11 cellular contexts compared by ENCODE assay signal in the genomic region with DNA sequence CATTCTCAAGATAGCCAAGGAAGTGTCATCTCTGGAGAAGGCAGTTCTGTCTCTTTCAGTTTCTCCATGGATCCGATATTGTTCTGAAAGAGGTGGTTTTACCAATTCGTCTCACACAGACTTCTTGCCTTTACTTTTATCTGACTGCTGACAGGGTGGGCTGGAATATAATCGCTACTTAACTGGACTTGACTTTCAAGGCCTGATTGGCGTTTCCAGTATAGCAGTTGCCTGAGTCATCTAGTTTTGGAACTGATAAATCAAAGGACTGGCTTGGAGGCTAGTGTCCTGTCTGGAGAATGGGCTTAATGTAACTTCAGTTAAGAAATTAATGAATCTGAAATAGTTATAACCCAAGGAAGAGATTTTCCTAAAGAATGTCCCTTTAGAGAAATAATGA. TPM values are rescaled to one million over a fixed set of nuclear protein-coding genes. Genes with fewer than 3 reads are reported as not detected.
A peak's percentile ranks its signal among the peaks of the same experiment; 100 is the strongest.
DNase-seq lines count a peak whose midpoint lies in the region; ATAC-seq and TF ChIP-seq lines count a peak whose summit lies in the region.
"Had no signal": no experiment of that assay in that cellular context is flagged by ENCODE, and none has a peak within 500 bp of the region (broad histone marks: within the 10 kb centered on the region; RNA-seq: fewer than 3 reads in every experiment).

No MANE protein-coding gene starts in this region.

- peaks cover 3 to 6% of the 10 kb centered on the region in 2 donors for H3K4me1 ChIP-seq in esophagus (ENCODE audit: control insufficient read depth in 2 of 2, insufficient read depth in 2 of 2, low read length in 1 of 2)
- peaks cover under 1 to 76% (median 22%) of the 10 kb centered on the region in 5 donors for H3K4me1 ChIP-seq in subcutaneous abdominal adipose tissue (ENCODE audit: control insufficient read depth in 5 of 5, insufficient read depth in 5 of 5, low read length in 5 of 5)

- H3K27ac Mint-ChIP-seq in T-helper 17 cell (peak overlapping the region; percentile 100), chondrocyte (ENCODE audit: unreplicated experiment) (no peak overlapping the region)

- H3K9me3 ChIP-seq in T-helper 17 cell (ENCODE audit: control insufficient read depth, low read length, poor library complexity, severe bottlenecking): no peaks in the 10 kb centered on the region
- no peaks in the 10 kb centered on the region for H3K9me3 ChIP-seq in esophagus (ENCODE audit: control insufficient read depth in 2 of 2, insufficient read depth in 1 of 2, low read depth in 1 of 2, low read length in 1 of 2)
- H3K9me3 ChIP-seq in subcutaneous abdominal adipose tissue (ENCODE audit: control insufficient read depth in 5 of 5, low read length in 5 of 5): no peaks in the 10 kb centered on the region

- H3K27me3 ChIP-seq in esophagus (ENCODE audit: control insufficient read depth in 1 of 2, insufficient read depth in 2 of 2, low read length in 2 of 2): no peaks in the 10 kb centered on the region
- H3K27me3 ChIP-seq in subcutaneous abdominal adipose tissue (ENCODE audit: control insufficient read depth in 5 of 5, insufficient read depth in 4 of 5, low read length in 5 of 5): no peaks in the 10 kb centered on the region

- no peak overlapping the region for H3K9ac ChIP-seq in subcutaneous abdominal adipose tissue (ENCODE audit: low read length in 5 of 5)
- H3K9ac ChIP-seq: KMS-11 had no signal

- H3K27me3 Mint-ChIP-seq in activated T-cell treated with anti-CD3 and anti-CD28 coated beads, Interleukin-2, amount 50 U/mL, for 4 hours (ENCODE audit: low read depth): no peaks in the 10 kb centered on the region
- H3K27me3 Mint-ChIP-seq in T-helper 17 cell (no peaks in the 10 kb centered on the region), chondrocyte (ENCODE audit: low read depth) (no peaks in the 10 kb centered on the region)

- H3K4me3 ChIP-seq in esophagus (ENCODE audit: low read depth in 1 of 2, low read length in 2 of 2) (no peak overlapping the region), subcutaneous abdominal adipose tissue (ENCODE audit: low read depth in 1 of 5, low read length in 5 of 5) (no peak overlapping the region)

- peak overlapping the region; percentile 76 for H3K4me3 Mint-ChIP-seq in activated T-cell treated with anti-CD3 and anti-CD28 coated beads, Interleukin-2, amount 50 U/mL, for 4 hours
- H3K4me3 Mint-ChIP-seq in T-helper 17 cell (peak overlapping the region; percentile 72), chondrocyte (ENCODE audit: unreplicated experiment) (no peak overlapping the region)

- no peaks in the 10 kb centered on the region for H3K36me3 ChIP-seq in esophagus (ENCODE audit: control insufficient read depth in 2 of 2, insufficient read depth in 2 of 2, low read length in 1 of 2)
- H3K36me3 ChIP-seq in subcutaneous abdominal adipose tissue (ENCODE audit: control insufficient read depth in 5 of 5, insufficient read depth in 5 of 5, low read length in 5 of 5): no peaks in the 10 kb centered on the region

- peaks cover 24% of the 10 kb centered on the region for H3K36me3 Mint-ChIP-seq in activated T-cell treated with anti-CD3 and anti-CD28 coated beads, Interleukin-2, amount 50 U/mL, for 4 hours (ENCODE audit: insufficient read depth)
- H3K36me3 Mint-ChIP-seq in T-helper 17 cell (ENCODE audit: low read depth) (peaks cover 7% of the 10 kb centered on the region), chondrocyte (ENCODE audit: low read depth) (no peaks in the 10 kb centered on the region)

- H3K27ac ChIP-seq in esophagus (ENCODE audit: low read depth in 2 of 2, low read length in 1 of 2) (peak overlapping the region; percentile 24 to 56), subcutaneous abdominal adipose tissue (ENCODE audit: low read depth, low read length) (peak overlapping the region; percentile 67)
- H3K27ac ChIP-seq: KMS-11 had no signal

- H3K4me1 Mint-ChIP-seq in activated T-cell treated with anti-CD3 and anti-CD28 coated beads, Interleukin-2, amount 50 U/mL, for 4 hours (ENCODE audit: low read depth): peaks cover 96% of the 10 kb centered on the region
- H3K4me1 Mint-ChIP-seq in T-helper 17 cell (peaks cover 79% of the 10 kb centered on the region), chondrocyte (ENCODE audit: low read depth) (peaks cover 5% of the 10 kb centered on the region)

- DNase-seq in activated T-cell treated with anti-CD3 and anti-CD28 coated beads, Interleukin-2, amount 50 U/mL, for 4 hours: no peak
- no peak for DNase-seq in activated T-cell treated with anti-CD3 and anti-CD28 coated beads, Interleukin-2, amount 50 U/mL, for 48 hours
- no peak for DNase-seq in T-helper 17 cell
- no peak for DNase-seq in chondrocyte (ENCODE audit: low spot score)
- DNase-seq in stimulated activated CD4-positive, alpha-beta T cell treated with anti-CD3 and anti-CD28 coated beads, Interleukin-4, amount 100 ng/mL, for 24 hours: no peak
- no peak for DNase-seq in NCI-H1436 (lab: John Stamatoyannopoulos, UW)
- DNase-seq: NCI-H2171, OCI-M1 had no signal

- no peak for TF ChIP-seq CTCF in chondrocyte (IDR thresholded peaks at IDR 0.05)

- peaks cover 3% of the 10 kb centered on the region for H3K9me3 Mint-ChIP-seq in activated T-cell treated with anti-CD3 and anti-CD28 coated beads, Interleukin-2, amount 50 U/mL, for 4 hours
- H3K9me3 Mint-ChIP-seq in chondrocyte (ENCODE audit: low read depth): no peaks in the 10 kb centered on the region

- 75 to 80% methylated on average over 4 of the region's 4 CpGs for WGBS in esophagus, 2 donors

- ATAC-seq in activated T-cell treated with anti-CD3 and anti-CD28 coated beads, Interleukin-2, amount 50 U/mL, for 4 hours: no peak
- ATAC-seq in T-helper 17 cell: no peak

RNA-seq across cellular contexts. Expression of gene PRKCH, which starts 21.6 kb away (rescaled TPM):
- total RNA-seq in activated T-cell treated with anti-CD3 and anti-CD28 coated beads, Interleukin-2, amount 50 U/mL, for 4 hours: 100 to 1,000 TPM; 109 to 141 (median 134) TPM
- total RNA-seq in T-helper 17 cell (100 to 1,000 TPM; 328 to 342 TPM), chondrocyte (9.7 to 13.4 TPM (median 10.6 TPM) in 3 replicates)
- polyA plus RNA-seq in esophagus: 10 to 100 TPM; 17.3 to 17.6 TPM
